In the genomic region with DNA sequence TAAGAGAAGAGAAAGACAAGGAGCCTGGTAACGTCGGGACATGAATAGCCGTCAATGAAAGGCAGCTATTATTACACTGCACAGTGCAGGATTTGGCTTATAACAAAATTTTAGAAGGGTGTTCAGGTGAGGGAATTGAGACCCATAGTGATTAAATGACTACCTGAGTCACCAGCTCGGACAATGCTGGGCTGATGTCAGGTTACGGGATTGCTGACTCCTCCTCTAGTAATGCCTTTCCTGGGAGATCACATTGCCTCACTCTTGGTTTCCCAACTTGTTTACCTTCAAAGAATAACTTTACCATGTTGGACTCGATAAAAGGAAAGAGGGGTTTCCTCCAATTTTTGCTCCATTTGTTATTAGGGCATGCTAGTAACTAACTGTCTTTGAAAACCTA, we compare ENCODE assay signal across 28 cellular contexts.
"Had no signal": no experiment of that assay in that cellular context is flagged by ENCODE, and none has a peak within 500 bp of the region (broad histone marks: within the 10 kb centered on the region; RNA-seq: fewer than 3 reads in every experiment).

No MANE protein-coding gene starts in this region.

- DNase-seq: activated CD4-positive, alpha-beta T cell treated with anti-CD3 and anti-CD28 coated beads, Interleukin-2, amount 10 ng/mL, durations not matched to agents 7 days and 5 days; activated CD4-positive, CD25-positive, alpha-beta regulatory T cell treated with anti-CD3 and anti-CD28 coated beads, Interleukin-2, amount 50 U/mL, for 72 hours; activated CD8-positive, alpha-beta T cell treated with anti-CD3 and anti-CD28 coated beads, Interleukin-2, amount 10 ng/mL, durations not matched to agents 7 days and 5 days; activated naive CD4-positive, alpha-beta T cell; activated T-cell treated with anti-CD3 and anti-CD28 coated beads, Interleukin-2, amount 50 U/mL, for 4 hours; adrenal gland; cortex of kidney; endodermal cell; erythroblast; glutamatergic neuron; hippocampal formation; mesenchymal stem cell; mucosa of descending colon; posterior cingulate gyrus; retina; stimulated activated CD4-positive, alpha-beta T cell treated with anti-CD3 and anti-CD28 coated beads, Interleukin-12 subunit alpha, Interleukin-12 subunit beta, amount 100 ng/mL, for 4 hours; stimulated activated CD4-positive, alpha-beta T cell treated with anti-CD3 and anti-CD28 coated beads, Interleukin-4, amount 100 ng/mL, for 4 hours; stimulated activated naive CD8-positive, alpha-beta T cell treated with anti-CD3 and anti-CD28 coated beads, Interleukin-15, Interleukin-2, amounts not matched to agents 100 U/mL and 50 U/mL, for 24 hours; T-helper 1 cell; WERI-Rb-1 had no signal

- H3K27ac Mint-ChIP-seq: activated CD4-positive, alpha-beta T cell treated with anti-CD3 and anti-CD28 coated beads, Interleukin-2, amount 10 ng/mL, durations not matched to agents 7 days and 5 days; activated CD8-positive, alpha-beta T cell treated with anti-CD3 and anti-CD28 coated beads, Interleukin-2, amount 10 ng/mL, durations not matched to agents 7 days and 5 days; activated naive CD8-positive, alpha-beta T cell; activated T-helper 2 cell treated with anti-CD3 and anti-CD28 coated beads, Interferon-gamma antibody, Interleukin-2, Interleukin-4, amounts not matched to agents 10 μg/mL and 5 μg/mL and 100 μg/mL, durations not matched to agents 14 hours and 24 hours and 36 hours; endodermal cell had no signal

- H3K36me3 Mint-ChIP-seq: activated naive CD8-positive, alpha-beta T cell had no signal

- ATAC-seq: activated CD8-positive, alpha-beta T cell treated with anti-CD3 and anti-CD28 coated beads, Interleukin-2, amount 10 ng/mL, durations not matched to agents 7 days and 5 days; activated T-cell treated with anti-CD3 and anti-CD28 coated beads, Interleukin-2, amount 50 U/mL, for 4 hours; foreskin keratinocyte; mucosa of descending colon; stimulated activated naive CD8-positive, alpha-beta T cell treated with anti-CD3 and anti-CD28 coated beads, Interleukin-15, Interleukin-2, amounts not matched to agents 100 U/mL and 50 U/mL, for 24 hours had no signal

- H3K9me3 ChIP-seq: adrenal gland, mucosa of descending colon, suprapubic skin, tibial nerve had no signal

- H3K4me3 ChIP-seq: adrenal gland, mucosa of descending colon, suprapubic skin, tibial nerve had no signal

- FAIRE-seq: astrocyte, TTC549 had no signal

- H3K4me3 Mint-ChIP-seq: activated CD4-positive, alpha-beta T cell treated with anti-CD3 and anti-CD28 coated beads, Interleukin-2, amount 10 ng/mL, durations not matched to agents 7 days and 5 days; activated CD8-positive, alpha-beta T cell treated with anti-CD3 and anti-CD28 coated beads, Interleukin-2, amount 10 ng/mL, durations not matched to agents 7 days and 5 days; activated naive CD8-positive, alpha-beta T cell; activated T-cell treated with anti-CD3 and anti-CD28 coated beads, Interleukin-2, amount 50 U/mL, for 4 hours; endodermal cell; neural crest cell had no signal

- H3K4me1 Mint-ChIP-seq: activated CD4-positive, alpha-beta T cell treated with anti-CD3 and anti-CD28 coated beads, Interleukin-2, amount 10 ng/mL, durations not matched to agents 7 days and 5 days; neural crest cell had no signal

- H3K36me3 ChIP-seq: adrenal gland, suprapubic skin, tibial nerve, WERI-Rb-1 had no signal

- H3K9me3 Mint-ChIP-seq: activated CD4-positive, alpha-beta T cell treated with anti-CD3 and anti-CD28 coated beads, Interleukin-2, amount 10 ng/mL, durations not matched to agents 7 days and 5 days; activated T-cell treated with anti-CD3 and anti-CD28 coated beads, Interleukin-2, amount 50 U/mL, for 4 hours; activated T-helper 2 cell treated with anti-CD3 and anti-CD28 coated beads, Interferon-gamma antibody, Interleukin-2, Interleukin-4, amounts not matched to agents 10 μg/mL and 5 μg/mL and 100 μg/mL, durations not matched to agents 14 hours and 24 hours and 36 hours; endodermal cell; neural crest cell had no signal

- H3K27me3 ChIP-seq: adrenal gland, foreskin keratinocyte, suprapubic skin, tibial nerve had no signal

- H3K4me1 ChIP-seq: foreskin keratinocyte, suprapubic skin had no signal

- H3K27ac ChIP-seq: adrenal gland, foreskin keratinocyte, suprapubic skin, tibial nerve, WERI-Rb-1 had no signal
